Comparison of ENCODE assay signal across 8 cellular contexts in genomic region chr16:58000706-58001676, GRCh38. TPM values are rescaled to one million over a fixed set of nuclear protein-coding genes. Genes with fewer than 3 reads are reported as not detected.
DNase-seq lines count a peak whose midpoint lies in the region; ATAC-seq and TF ChIP-seq lines count a peak whose summit lies in the region.

USB1 (plus strand) TSS chr16:58001407; CDS start chr16:58001484, 77 bp downstream.

- TF ChIP-seq CTCF in epithelial cell of esophagus (IDR thresholded peaks at IDR 0.05; ENCODE audit: insufficient read depth, low read depth, low read length, missing control alignments), result peak; percentile 37

- peak within 1 kb of the TSS; percentile 95 for H3K9ac ChIP-seq in NT2/D1 (ENCODE audit: insufficient read length, low read depth)

- 0 out of 2 replicates have a peak, but pooled peaks cover 1% of the 10 kb centered on the region for H3K9me3 ChIP-seq in NT2/D1 (ENCODE audit: insufficient read depth, low read length)

- peaks cover 23% of the 10 kb centered on the region for H3K4me1 ChIP-seq in NT2/D1 (ENCODE audit: insufficient read depth, insufficient read length)

- H3K27me3 ChIP-seq in NT2/D1 (ENCODE audit: insufficient read depth, insufficient read length), result no peaks in the 10 kb centered on the region

- peaks cover 55% of the 10 kb centered on the region for H3K36me3 ChIP-seq in NT2/D1 (ENCODE audit: insufficient read depth, insufficient read length, low read length)

- DNase-seq in COLO668 (lab: John Stamatoyannopoulos, UW; ENCODE audit: unreplicated experiment) (peak; percentile 89), NT2/D1 (ENCODE audit: low read depth, low spot score) (peak; percentile 85), activated T-cell treated with anti-CD3 and anti-CD28 coated beads for 1 hour (ENCODE audit: low read depth) (peak; percentile 75), epithelial cell of esophagus (ENCODE audit: low read depth) (peak; percentile 88), mucosa of gallbladder (ENCODE audit: low spot score) (peak; percentile 86)
- DNase-seq in stimulated activated CD8-positive, alpha-beta memory T cell treated with anti-CD3 and anti-CD28 coated beads, Interleukin-4, amount 100 ng/mL, for 48 hours, result peak; percentile 87

- H3K4me3 ChIP-seq in NT2/D1 (ENCODE audit: insufficient read length, low read depth) (peak within 1 kb of the TSS; percentile 85), epithelial cell of esophagus (ENCODE audit: low read length) (peak within 1 kb of the TSS; percentile 80)

- peak; percentile 79 for ATAC-seq in GM19395 (IDR thresholded peaks at IDR 0.05; ENCODE audit: unreplicated experiment)
- peak; percentile 66 for ATAC-seq in HG03558 (IDR thresholded peaks at IDR 0.05; ENCODE audit: extremely low read depth, unreplicated experiment)

RNA-seq across cellular contexts. Expression of gene USB1, which starts in this region (rescaled TPM):
- 42.4 TPM for total RNA-seq in mucosa of gallbladder

Comparison
In these comparisons a context has a peak if more than half of its experiments do, and no peak if none do; other contexts are left out.
1. Peak in every context shown above with its lines: DNase-seq, ATAC-seq and H3K4me3 ChIP-seq.